12 cellular contexts compared by ENCODE assay signal in genomic region chr20:53826090-53826489, GRCh38.
"Had no signal": no experiment of that assay in that cellular context is flagged by ENCODE, and none has a peak within 500 bp of the region (broad histone marks: within the 10 kb centered on the region; RNA-seq: fewer than 3 reads in every experiment).

No MANE protein-coding gene starts in this region.

- H3K4me3 ChIP-seq: right atrium auricular region, skin epidermis, tibial artery had no signal

- H3K27ac Mint-ChIP-seq: activated naive CD4-positive, alpha-beta T cell treated with anti-CD3 and anti-CD28 coated beads, Interleukin-2, amount 50 U/mL, for 72 hours had no signal

- H3K4me3 Mint-ChIP-seq: activated T-cell treated with anti-CD3 and anti-CD28 coated beads, Interleukin-2, amount 50 U/mL, for 4 hours; brain had no signal

- H3K27me3 ChIP-seq: right atrium auricular region, tibial artery had no signal

- H3K27me3 Mint-ChIP-seq: naive thymus-derived CD4-positive, alpha-beta T cell had no signal

- H3K9me3 Mint-ChIP-seq: activated naive CD4-positive, alpha-beta T cell treated with anti-CD3 and anti-CD28 coated beads, Interleukin-2, amount 50 U/mL, for 72 hours; activated T-cell treated with anti-CD3 and anti-CD28 coated beads, Interleukin-2, amount 50 U/mL, for 4 hours had no signal

- H3K36me3 Mint-ChIP-seq: activated naive CD4-positive, alpha-beta T cell treated with anti-CD3 and anti-CD28 coated beads, Interleukin-2, amount 50 U/mL, for 72 hours; brain had no signal

- DNase-seq: activated CD4-positive, alpha-beta T cell treated with anti-CD3 and anti-CD28 coated beads, Interleukin-2, amount 50 U/mL, for 1 hour; activated effector memory CD4-positive, alpha-beta T cell treated with anti-CD3 and anti-CD28 coated beads, Interleukin-2, amount 50 U/mL, for 16 hours; activated T-cell treated with anti-CD3 and anti-CD28 coated beads, Interleukin-2, amount 50 U/mL, for 4 hours; amniotic stem cell; naive thymus-derived CD4-positive, alpha-beta T cell; posterior cingulate gyrus; T-helper 2 cell; tibial artery had no signal

- H3K9me3 ChIP-seq: right atrium auricular region, tibial artery had no signal

- H3K27ac ChIP-seq: right atrium auricular region had no signal

- ATAC-seq: activated naive CD4-positive, alpha-beta T cell treated with anti-CD3 and anti-CD28 coated beads, Interleukin-2, amount 50 U/mL, for 72 hours; activated T-cell treated with anti-CD3 and anti-CD28 coated beads, Interleukin-2, amount 50 U/mL, for 4 hours; naive thymus-derived CD4-positive, alpha-beta T cell had no signal

- H3K36me3 ChIP-seq: right atrium auricular region, tibial artery had no signal
